8 cellular contexts compared by ENCODE assay signal in the genomic region with DNA sequence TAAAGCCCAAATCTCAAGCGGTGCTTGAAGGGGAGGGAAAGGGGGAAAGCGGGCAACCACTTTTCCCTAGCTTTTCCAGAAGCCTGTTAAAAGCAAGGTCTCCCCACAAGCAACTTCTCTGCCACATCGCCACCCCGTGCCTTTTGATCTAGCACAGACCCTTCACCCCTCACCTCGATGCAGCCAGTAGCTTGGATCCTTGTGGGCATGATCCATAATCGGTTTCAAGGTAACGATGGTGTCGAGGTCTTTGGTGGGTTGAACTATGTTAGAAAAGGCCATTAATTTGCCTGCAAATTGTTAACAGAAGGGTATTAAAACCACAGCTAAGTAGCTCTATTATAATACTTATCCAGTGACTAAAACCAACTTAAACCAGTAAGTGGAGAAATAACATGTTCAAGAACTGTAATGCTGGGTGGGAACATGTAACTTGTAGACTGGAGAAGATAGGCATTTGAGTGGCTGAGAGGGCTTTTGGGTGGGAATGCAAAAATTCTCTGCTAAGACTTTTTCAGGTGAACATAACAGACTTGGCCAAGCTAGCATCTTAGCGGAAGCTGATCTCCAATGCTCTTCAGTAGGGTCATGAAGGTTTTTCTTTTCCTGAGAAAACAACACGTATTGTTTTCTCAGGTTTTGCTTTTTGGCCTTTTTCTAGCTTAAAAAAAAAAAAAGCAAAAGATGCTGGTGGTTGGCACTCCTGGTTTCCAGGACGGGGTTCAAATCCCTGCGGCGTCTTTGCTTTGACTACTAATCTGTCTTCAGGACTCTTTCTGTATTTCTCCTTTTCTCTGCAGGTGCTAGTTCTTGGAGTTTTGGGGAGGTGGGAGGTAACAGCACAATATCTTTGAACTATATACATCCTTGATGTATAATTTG. TPM values are rescaled to one million over a fixed set of nuclear protein-coding genes. Genes with fewer than 3 reads are reported as not detected.
DNase-seq lines count a peak whose midpoint lies in the region; TF ChIP-seq lines count a peak whose summit lies in the region.

No MANE protein-coding gene starts in this region.

- H3K27ac ChIP-seq in iPS-18a (ENCODE audit: low read length), result no peak overlapping the region
- peak overlapping the region; percentile 100 for H3K27ac ChIP-seq in stomach smooth muscle (ENCODE audit: low read length)

- H3K9ac ChIP-seq in iPS-18a (ENCODE audit: low read length) (no peak overlapping the region), stomach smooth muscle (ENCODE audit: low read length in 2 of 2) (peak overlapping the region; percentile 98 to 99)

- peak overlapping the region; percentile 98 for H3K4me3 ChIP-seq in WI38 (ENCODE audit: low read depth, low read length)
- H3K4me3 ChIP-seq in iPS-18a (ENCODE audit: low read length), result peak overlapping the region; percentile 93
- H3K4me3 ChIP-seq in stomach smooth muscle (ENCODE audit: low read length in 2 of 2), result peak overlapping the region; percentile 91 to 97

- H3K4me1 ChIP-seq in iPS-18a (ENCODE audit: control insufficient read depth, low read depth, low read length) (peaks cover 21% of the 10 kb centered on the region), stomach smooth muscle (ENCODE audit: control insufficient read depth, insufficient read depth, low read length) (peaks cover 31% of the 10 kb centered on the region)

- DNase-seq in NCI-H82 (lab: John Stamatoyannopoulos, UW) (peak; percentile 66), NCI-H82 treated with DMSO at 0.1 percent for 48 hours (lab: John Stamatoyannopoulos, UW; ENCODE audit: unreplicated experiment) (no peak), mucosa of gallbladder (ENCODE audit: low spot score) (no peak), NCI-H345 treated with DMSO at 0.1 percent for 48 hours (lab: John Stamatoyannopoulos, UW; ENCODE audit: unreplicated experiment) (no peak), COR-L47 (lab: John Stamatoyannopoulos, UW) (no peak)

- TF ChIP-seq CTCF in WI38 (IDR thresholded peaks at IDR 0.05; ENCODE audit: low read depth, low read length), result no peak

- H3K36me3 ChIP-seq in iPS-18a (ENCODE audit: control insufficient read depth, low read depth, low read length), result peaks cover 58% of the 10 kb centered on the region
- H3K36me3 ChIP-seq in stomach smooth muscle (ENCODE audit: control insufficient read depth in 2 of 2, insufficient read depth in 2 of 2, low read length in 2 of 2), result peaks cover 44 to 57% of the 10 kb centered on the region in 2 donors

- no peaks in the 10 kb centered on the region for H3K27me3 ChIP-seq in iPS-18a (ENCODE audit: control insufficient read depth, insufficient read depth, low read length)
- no peaks in the 10 kb centered on the region for H3K27me3 ChIP-seq in stomach smooth muscle (ENCODE audit: control insufficient read depth in 1 of 2, insufficient read depth in 2 of 2, low read length in 2 of 2)

- H3K9me3 ChIP-seq in iPS-18a (ENCODE audit: control insufficient read depth, low read depth, low read length), result no peaks in the 10 kb centered on the region
- H3K9me3 ChIP-seq in stomach smooth muscle (ENCODE audit: control insufficient read depth in 2 of 2, low read length in 2 of 2), result no peaks in the 10 kb centered on the region

RNA-seq across cellular contexts. Expression of a gene that starts 6.8 kb away (rescaled TPM):
- total RNA-seq in mucosa of gallbladder, result 9,267 TPM

RNA-seq across cellular contexts. Expression of a gene that starts 19.2 kb away (rescaled TPM):
- 90.1 TPM for total RNA-seq in mucosa of gallbladder

RNA-seq across cellular contexts. Expression of a gene that starts 52.5 kb away (rescaled TPM):
- total RNA-seq in mucosa of gallbladder, result 257 TPM
